Comparison of ENCODE assay signal across 9 cellular contexts in genomic region chr2:86393521-86394490, GRCh38. TPM values are rescaled to one million over a fixed set of nuclear protein-coding genes. Genes with fewer than 3 reads are reported as not detected.
DNase-seq lines count a peak whose midpoint lies in the region; ATAC-seq and TF ChIP-seq lines count a peak whose summit lies in the region.
"Had no signal": no experiment of that assay in that cellular context is flagged by ENCODE, and none has a peak within 500 bp of the region (broad histone marks: within the 10 kb centered on the region; RNA-seq: fewer than 3 reads in every experiment).

No MANE protein-coding gene starts in this region.

- ATAC-seq in activated T-cell treated with anti-CD3 and anti-CD28 coated beads, Interleukin-2, amount 50 U/mL, for 4 hours = peak; percentile 67 to 84
- ATAC-seq in GM18861 (IDR thresholded peaks at IDR 0.05; ENCODE audit: unreplicated experiment) (no peak), HG02678 (IDR thresholded peaks at IDR 0.05; ENCODE audit: unreplicated experiment) (no peak)

- H3K27me3 Mint-ChIP-seq in activated T-cell treated with anti-CD3 and anti-CD28 coated beads, Interleukin-2, amount 50 U/mL, for 4 hours (ENCODE audit: low read depth) = peaks cover 9% of the 10 kb centered on the region

- no peaks in the 10 kb centered on the region for H3K9me3 Mint-ChIP-seq in activated T-cell treated with anti-CD3 and anti-CD28 coated beads, Interleukin-2, amount 50 U/mL, for 4 hours

- H3K4me3 ChIP-seq in SJCRH30 = no peak overlapping the region
- H3K4me3 ChIP-seq in cardiac muscle cell = no peak overlapping the region
- H3K4me3 ChIP-seq in transverse colon = no peak overlapping the region

- intact Hi-C loops in transverse colon (cut with DNase I; ENCODE audit: low total_unique reads) = no loop called here

- TF ChIP-seq CTCF in cardiac muscle cell (IDR thresholded peaks at IDR 0.05; ENCODE audit: low read depth, low read length) = no peak
- TF ChIP-seq CTCF in transverse colon (IDR thresholded peaks at IDR 0.05) = no peak

- H3K4me3 Mint-ChIP-seq in activated T-cell treated with anti-CD3 and anti-CD28 coated beads, Interleukin-2, amount 50 U/mL, for 4 hours = no peak overlapping the region

- no peak for DNase-seq in activated T-cell treated with anti-CD3 and anti-CD28 coated beads, Interleukin-2, amount 50 U/mL, for 4 hours
- no peak for DNase-seq in activated T-cell treated with anti-CD3 and anti-CD28 coated beads, Interleukin-2, amount 50 U/mL, for 48 hours
- DNase-seq in SJCRH30 (peak; percentile 75 to 89), cardiac muscle cell (ENCODE audit: low read depth in 1 of 2, low spot score in 1 of 2) (peak; percentile 36 to 48), transverse colon (peak; percentile 29), NCI-H146 treated with DMSO at 0.1 percent for 48 hours (lab: John Stamatoyannopoulos, UW; ENCODE audit: unreplicated experiment) (no peak)
- DNase-seq: T-cell had no signal

- no peak for TF ChIP-seq EP300 in transverse colon (IDR thresholded peaks at IDR 0.05; ENCODE audit: low read depth)

- 28% methylated on average over 1 of the region's 1 CpG; no CpG with 5 or more reads in 1 of the 2 donors for WGBS in transverse colon (ENCODE audit: low coverage in 1 of 2), 2 donors

- H3K27me3 ChIP-seq in SJCRH30 (no peaks in the 10 kb centered on the region), cardiac muscle cell (no peaks in the 10 kb centered on the region), transverse colon (no peaks in the 10 kb centered on the region)

- H3K4me1 Mint-ChIP-seq in activated T-cell treated with anti-CD3 and anti-CD28 coated beads, Interleukin-2, amount 50 U/mL, for 4 hours (ENCODE audit: low read depth) = peaks cover 12% of the 10 kb centered on the region

- no peaks in the 10 kb centered on the region for H3K36me3 Mint-ChIP-seq in activated T-cell treated with anti-CD3 and anti-CD28 coated beads, Interleukin-2, amount 50 U/mL, for 4 hours (ENCODE audit: insufficient read depth)
- H3K36me3 Mint-ChIP-seq: T-cell had no signal

- H3K36me3 ChIP-seq in SJCRH30 (no peaks in the 10 kb centered on the region), cardiac muscle cell (no peaks in the 10 kb centered on the region), transverse colon (no peaks in the 10 kb centered on the region)

- no peak for TF ChIP-seq POLR2A in transverse colon (IDR thresholded peaks at IDR 0.05)

- H3K27ac ChIP-seq in SJCRH30 = peak overlapping the region; percentile 61
- peak overlapping the region; percentile 26 for H3K27ac ChIP-seq in cardiac muscle cell
- peak overlapping the region; percentile 37 to 62 (median 44) for H3K27ac ChIP-seq in transverse colon

- peaks cover 28% of the 10 kb centered on the region for H3K4me1 ChIP-seq in SJCRH30
- peaks cover 13% of the 10 kb centered on the region for H3K4me1 ChIP-seq in cardiac muscle cell (ENCODE audit: low read depth)
- H3K4me1 ChIP-seq in transverse colon = peaks cover 4 to 14% (median 12%) of the 10 kb centered on the region in 4 donors

- in situ Hi-C loops in transverse colon (cut with MboI; ENCODE audit: low pct_ligation_motif_present in 1 of 4, low pct_unique_long_range_greater_than_20kb in 1 of 4, low sequenced_read_pairs in 3 of 4) = no loop called here

- H3K9me3 ChIP-seq in SJCRH30 (replicated peaks) = no peaks in the 10 kb centered on the region
- H3K9me3 ChIP-seq in cardiac muscle cell (ENCODE audit: low read depth) = no peaks in the 10 kb centered on the region
- H3K9me3 ChIP-seq in transverse colon = no peaks in the 10 kb centered on the region

RNA-seq across cellular contexts. Expression of gene KDM3A, which starts 47.4 kb away (rescaled TPM):
- 10 to 100 TPM; 32.9 to 45.9 (median 36.5) TPM for total RNA-seq in activated T-cell treated with anti-CD3 and anti-CD28 coated beads, Interleukin-2, amount 50 U/mL, for 4 hours
- 34.8 and 38.7 TPM in 2 replicates for total RNA-seq in SJCRH30 (2014; rRNA removed; shearing (Covaris generic))
- total RNA-seq in cardiac muscle cell (45.0 and 55.6 TPM in 2 replicates), transverse colon (100 to 1,000 TPM in 1 of 4 donors, 10 to 100 TPM in 3; 40.4 to 173 (median 55.0) TPM)
- 40.7 and 47.2 TPM in 2 replicates for polyA plus RNA-seq in cardiac muscle cell

RNA-seq across cellular contexts. Expression of gene REEP1, which starts 56.4 kb away (rescaled TPM):
- under 1 TPM in 2 of 3 donors, not detected in 1; 0.13 to 0.35 TPM for total RNA-seq in activated T-cell treated with anti-CD3 and anti-CD28 coated beads, Interleukin-2, amount 50 U/mL, for 4 hours
- 2.1 and 2.3 TPM in 2 replicates for total RNA-seq in SJCRH30 (2014; rRNA removed; shearing (Covaris generic))
- total RNA-seq in cardiac muscle cell (14.6 and 22.7 TPM in 2 replicates), transverse colon (100 to 1,000 TPM in 1 of 4 donors, 10 to 100 TPM in 3; 14.1 to 196 (median 32.3) TPM)
- polyA plus RNA-seq in cardiac muscle cell = 19.3 and 20.4 TPM in 2 replicates

Comparison
In these comparisons a context has a peak if more than half of its experiments do, and no peak if none do; other contexts are left out.
1. ATAC-seq: peak in activated T-cell treated with anti-CD3 and anti-CD28 coated beads, Interleukin-2, amount 50 U/mL, for 4 hours (2 of 2); none in GM18861 (single experiment) and HG02678 (single experiment).
2. DNase-seq: peak in SJCRH30 (2 of 2), cardiac muscle cell (2 of 2) and transverse colon (single experiment); none in activated T-cell treated with anti-CD3 and anti-CD28 coated beads, Interleukin-2, amount 50 U/mL, for 4 hours (single experiment), activated T-cell treated with anti-CD3 and anti-CD28 coated beads, Interleukin-2, amount 50 U/mL, for 48 hours (0 of 2) and NCI-H146 treated with DMSO at 0.1 percent for 48 hours (single experiment).
3. Peak in every context shown above with its lines, with median percentiles within 50 percentile points of each other: H3K27ac ChIP-seq.